20 cellular contexts compared by ENCODE assay signal in genomic region chr14:28901631-28902030, GRCh38.
A peak's percentile ranks its signal among the peaks of the same experiment; 100 is the strongest.
DNase-seq lines count a peak whose midpoint lies in the region; ATAC-seq and TF ChIP-seq lines count a peak whose summit lies in the region.
"Had no signal": no experiment of that assay in that cellular context is flagged by ENCODE, and none has a peak within 500 bp of the region (broad histone marks: within the 10 kb centered on the region; RNA-seq: fewer than 3 reads in every experiment).

No MANE protein-coding gene starts in this region.

- H3K27me3 Mint-ChIP-seq in WTC11 (ENCODE audit: low read depth) = no peaks in the 10 kb centered on the region
- no peaks in the 10 kb centered on the region for H3K27me3 Mint-ChIP-seq in activated CD4-positive, alpha-beta memory T cell treated with anti-CD3 and anti-CD28 coated beads, Interleukin-2, amount 10 ng/mL, durations not matched to agents 7 days and 5 days
- H3K27me3 Mint-ChIP-seq: CD4-positive, CD25-positive, alpha-beta regulatory T cell; CD8-positive, alpha-beta memory T cell had no signal

- H3K36me3 ChIP-seq in trophoblast cell (ENCODE audit: control insufficient read depth in 1 of 2, insufficient read depth in 2 of 2, low read length in 2 of 2) (no peaks in the 10 kb centered on the region), tibial nerve (no peaks in the 10 kb centered on the region)
- H3K36me3 ChIP-seq: BE2C had no signal

- H3K4me2 ChIP-seq in trophoblast cell (ENCODE audit: low read length) = no peak overlapping the region

- H3K9me3 ChIP-seq in trophoblast cell (ENCODE audit: insufficient read depth, low read depth, low read length) (no peaks in the 10 kb centered on the region), tibial nerve (no peaks in the 10 kb centered on the region)
- H3K9me3 ChIP-seq: BE2C had no signal

- no peaks in the 10 kb centered on the region for H3K79me2 ChIP-seq in trophoblast cell (ENCODE audit: control insufficient read depth, insufficient read depth, low read length, poor library complexity)

- no peak overlapping the region for H3K18ac ChIP-seq in trophoblast cell (ENCODE audit: low read length)

- no peaks in the 10 kb centered on the region for H3K4me1 ChIP-seq in trophoblast cell (ENCODE audit: control insufficient read depth in 1 of 2, insufficient read depth in 2 of 2, low read length in 2 of 2)
- no peaks in the 10 kb centered on the region for H3K4me1 ChIP-seq in tibial nerve
- H3K4me1 ChIP-seq: BE2C had no signal

- no peaks in the 10 kb centered on the region; the same call in 1 of the 2 replicates for H3K9me3 Mint-ChIP-seq in WTC11
- H3K9me3 Mint-ChIP-seq in activated CD4-positive, alpha-beta memory T cell treated with anti-CD3 and anti-CD28 coated beads, Interleukin-2, amount 10 ng/mL, durations not matched to agents 7 days and 5 days = peaks cover 2% of the 10 kb centered on the region
- H3K9me3 Mint-ChIP-seq: HFFc6 had no signal

- no peaks in the 10 kb centered on the region for H3K79me1 ChIP-seq in trophoblast cell (ENCODE audit: low read length)

- H3K27me3 ChIP-seq in trophoblast cell (ENCODE audit: insufficient read depth, low read length) = no peaks in the 10 kb centered on the region
- H3K27me3 ChIP-seq in tibial nerve = no peaks in the 10 kb centered on the region
- H3K27me3 ChIP-seq: BE2C had no signal

- no peak overlapping the region for H4K8ac ChIP-seq in trophoblast cell (ENCODE audit: low read depth, low read length)

- no peak overlapping the region for H3K23ac ChIP-seq in trophoblast cell (ENCODE audit: low read length)

- no peak overlapping the region for H3K27ac ChIP-seq in trophoblast cell (ENCODE audit: low read depth, low read length)
- no peak overlapping the region for H3K27ac ChIP-seq in tibial nerve
- H3K27ac ChIP-seq: GM23248 had no signal

- POLR2A ChIA-PET in WTC11 (lab: Charles Lee) = no interaction called here
- POLR2A ChIA-PET in activated CD4-positive, alpha-beta memory T cell treated with anti-CD3 and anti-CD28 coated beads, Interleukin-2, amount 10 ng/mL, durations not matched to agents 7 days and 5 days (lab: Charles Lee) = no interaction called here

- H4K91ac ChIP-seq in trophoblast cell (ENCODE audit: low read depth, low read length) = no peak overlapping the region

- no CpG with 5 or more reads among the region's 1 CpG for WGBS in trophoblast cell (ENCODE audit: extremely low coverage, insufficient coverage, insufficient read length)
- 64 to 74% methylated on average over 1 of the region's 1 CpG for WGBS in tibial nerve, 2 donors

- H2BK120ac ChIP-seq in trophoblast cell (ENCODE audit: insufficient read depth, low read length, poor library complexity) = no peak overlapping the region

- ATAC-seq in WTC11 = peak; percentile 36; the same call in 1 of the 2 replicates
- ATAC-seq: HCT116 had no signal

- CTCF ChIA-PET in WTC11 (lab: Charles Lee) = no interaction called here
- CTCF ChIA-PET in activated CD4-positive, alpha-beta memory T cell treated with anti-CD3 and anti-CD28 coated beads, Interleukin-2, amount 10 ng/mL, durations not matched to agents 7 days and 5 days (lab: Charles Lee) = no interaction called here

- H2BK12ac ChIP-seq in trophoblast cell (ENCODE audit: low read length) = no peak overlapping the region

- no peaks in the 10 kb centered on the region for H3K4me1 Mint-ChIP-seq in WTC11
- H3K4me1 Mint-ChIP-seq in activated CD4-positive, alpha-beta memory T cell treated with anti-CD3 and anti-CD28 coated beads, Interleukin-2, amount 10 ng/mL, durations not matched to agents 7 days and 5 days = no peaks in the 10 kb centered on the region
- H3K4me1 Mint-ChIP-seq: CD4-positive, CD25-positive, alpha-beta regulatory T cell; CD8-positive, alpha-beta memory T cell had no signal

- TF ChIP-seq CTCF in WTC11 (IDR thresholded peaks at IDR 0.05) (no peak), tibial nerve (IDR thresholded peaks at IDR 0.05) (no peak)

- H3K36me3 Mint-ChIP-seq in WTC11 = no peaks in the 10 kb centered on the region
- H3K36me3 Mint-ChIP-seq in activated CD4-positive, alpha-beta memory T cell treated with anti-CD3 and anti-CD28 coated beads, Interleukin-2, amount 10 ng/mL, durations not matched to agents 7 days and 5 days (ENCODE audit: low read depth) = no peaks in the 10 kb centered on the region
- H3K36me3 Mint-ChIP-seq: CD4-positive, CD25-positive, alpha-beta regulatory T cell; CD8-positive, alpha-beta memory T cell had no signal

- no peak overlapping the region for H3K14ac ChIP-seq in trophoblast cell (ENCODE audit: low read length)

- no peak overlapping the region for H4K12ac ChIP-seq in trophoblast cell (ENCODE audit: low read depth, low read length)

- H2BK5ac ChIP-seq in trophoblast cell (ENCODE audit: low read depth, low read length, poor library complexity) = no peak overlapping the region

- H3K4me3 Mint-ChIP-seq in WTC11 = no peak overlapping the region
- no peak overlapping the region for H3K4me3 Mint-ChIP-seq in activated CD4-positive, alpha-beta memory T cell treated with anti-CD3 and anti-CD28 coated beads, Interleukin-2, amount 10 ng/mL, durations not matched to agents 7 days and 5 days
- H3K4me3 Mint-ChIP-seq: CD4-positive, CD25-positive, alpha-beta regulatory T cell; CD8-positive, alpha-beta memory T cell; HFFc6 had no signal

- H3K27ac Mint-ChIP-seq in WTC11 = no peak overlapping the region
- H3K27ac Mint-ChIP-seq in activated CD4-positive, alpha-beta memory T cell treated with anti-CD3 and anti-CD28 coated beads, Interleukin-2, amount 10 ng/mL, durations not matched to agents 7 days and 5 days = no peak overlapping the region
- H3K27ac Mint-ChIP-seq: CD4-positive, CD25-positive, alpha-beta regulatory T cell; CD8-positive, alpha-beta memory T cell; HFFc6 had no signal

- peak; percentile 23 for DNase-seq in ELR (ENCODE audit: low read depth)
- peak; percentile 17 for DNase-seq in HT1080 (ENCODE audit: low read depth)
- no peak for DNase-seq in WTC11 (ENCODE audit: low spot score)
- peak; percentile 76 to 87 for DNase-seq in trophoblast cell
- DNase-seq in activated CD4-positive, alpha-beta memory T cell treated with anti-CD3 and anti-CD28 coated beads, Interleukin-2, amount 10 ng/mL, durations not matched to agents 7 days and 5 days = no peak
- no peak for DNase-seq in Kasumi-1 (lab: John Stamatoyannopoulos, UW)
- DNase-seq in tibial nerve (ENCODE audit: low spot score in 2 of 2) = no peak
- DNase-seq: BE2C; C1 segment of cervical spinal cord; CD4-positive, CD25-positive, alpha-beta regulatory T cell; CD8-positive, alpha-beta memory T cell; COR-L47; DMS 273 treated with DMSO at 0.1 percent for 48 hours; DMS53; DND-41; EL; GDM1; GM23248; HFFc6 had no signal

- H2AFZ ChIP-seq in trophoblast cell (ENCODE audit: insufficient read depth, low read length, poor library complexity) = no peak overlapping the region
- H2AFZ ChIP-seq: GM23248 had no signal

- no peak for TF ChIP-seq EP300 in tibial nerve (IDR thresholded peaks at IDR 0.05)

- H2AK5ac ChIP-seq in trophoblast cell (ENCODE audit: low read length) = no peak overlapping the region

- no peak overlapping the region for H3K4me3 ChIP-seq in trophoblast cell (ENCODE audit: low read depth, low read length)
- H3K4me3 ChIP-seq in tibial nerve = no peak overlapping the region
- H3K4me3 ChIP-seq: GM23248 had no signal

- TF ChIP-seq POLR2A in tibial nerve (IDR thresholded peaks at IDR 0.05) = no peak

- H3K9ac ChIP-seq in trophoblast cell (ENCODE audit: low read length) = no peak overlapping the region
- H3K9ac ChIP-seq: GM23248 had no signal

- H3K4ac ChIP-seq in trophoblast cell (ENCODE audit: low read depth, low read length) = no peak overlapping the region

TF ChIP-seq in WTC11, 78 proteins besides CTCF, POLR2A, EP300 and RAD21:
- TF ChIP-seq FOXK1 (CRISPR knock-in tag; IDR thresholded peaks at IDR 0.05) (no peak), ELF4 (CRISPR knock-in tag; IDR thresholded peaks at IDR 0.05; ENCODE audit: low read depth) (no peak)

Comparison
In these comparisons a context has a peak if more than half of its experiments do, and no peak if none do; other contexts are left out.
1. DNase-seq: peak in ELR (single experiment), HT1080 (single experiment) and trophoblast cell (2 of 2); none in WTC11 (single experiment), activated CD4-positive, alpha-beta memory T cell treated with anti-CD3 and anti-CD28 coated beads, Interleukin-2, amount 10 ng/mL, durations not matched to agents 7 days and 5 days (single experiment), Kasumi-1 (0 of 2) and tibial nerve (0 of 2).